22 cellular contexts compared by ENCODE assay signal in genomic region chrX:103776586-103776985, GRCh38. TPM values are rescaled to one million over a fixed set of nuclear protein-coding genes. Genes with fewer than 3 reads are reported as not detected.
DNase-seq lines count a peak whose midpoint lies in the region; ATAC-seq and TF ChIP-seq lines count a peak whose summit lies in the region.
"Had no signal": no experiment of that assay in that cellular context is flagged by ENCODE, and none has a peak within 500 bp of the region (broad histone marks: within the 10 kb centered on the region; RNA-seq: fewer than 3 reads in every experiment).

TSS of gene PLP1 (plus strand) at chrX:103776840. CDS start at chrX:103776996, 156 bp downstream.

- H3K27me3 Mint-ChIP-seq in brain = no peaks in the 10 kb centered on the region

- TF ChIP-seq CTCF in brain (conservative IDR thresholded peaks at IDR 0.05) = no peak
- TF ChIP-seq CTCF in omental fat pad (IDR thresholded peaks at IDR 0.05) = no peak
- no peak for TF ChIP-seq CTCF in ascending aorta (IDR thresholded peaks at IDR 0.05)

- H3K27ac Mint-ChIP-seq in brain = peak within 1 kb of the TSS; percentile 77 to 90 (median 81)

- H3K27me3 ChIP-seq in H7 (ENCODE audit: control insufficient read depth, insufficient read depth, low read length) (no peaks in the 10 kb centered on the region; the same call in 1 of the 2 replicates), ascending aorta (no peaks in the 10 kb centered on the region)
- H3K27me3 ChIP-seq: right lobe of liver had no signal

- H3K27ac ChIP-seq in ascending aorta = no peak within 1 kb of the TSS
- H3K27ac ChIP-seq: coronary artery, epithelial cell of prostate, gastrocnemius medialis, right lobe of liver, SK-N-MC had no signal

- H3K9me3 ChIP-seq in ascending aorta = no peaks in the 10 kb centered on the region
- H3K9me3 ChIP-seq: gastrocnemius medialis, right lobe of liver had no signal

- peak within 1 kb of the TSS; percentile 56 to 80 (median 64) for H3K4me3 Mint-ChIP-seq in brain

- H3K4me1 Mint-ChIP-seq in brain = peaks cover 65% of the 10 kb centered on the region

- H3K36me3 Mint-ChIP-seq in brain = no peaks in the 10 kb centered on the region

- H3K36me3 ChIP-seq in H7 (replicated peaks; ENCODE audit: control insufficient read depth, insufficient read depth, low read length) = peaks cover 53% of the 10 kb centered on the region
- no peaks in the 10 kb centered on the region for H3K36me3 ChIP-seq in ascending aorta
- H3K36me3 ChIP-seq: gastrocnemius medialis, right lobe of liver had no signal

- peak; percentile 47 for ATAC-seq in sciatic nerve
- ATAC-seq in omental fat pad (ENCODE audit: low FRiP score) = no peak
- ATAC-seq: gastrocnemius medialis, right lobe of liver had no signal

- no peaks in the 10 kb centered on the region for H3K4me1 ChIP-seq in ascending aorta
- H3K4me1 ChIP-seq: gastrocnemius medialis, right lobe of liver had no signal

- no peaks in the 10 kb centered on the region for H3K9me3 Mint-ChIP-seq in brain

- DNase-seq in H7 (no peak), inferior parietal cortex (ENCODE audit: extremely low spot score) (peak; percentile 51), sciatic nerve (ENCODE audit: low spot score) (no peak), NCI-H187 (lab: John Stamatoyannopoulos, UW) (no peak), omental fat pad (ENCODE audit: low spot score) (no peak), ascending aorta (ENCODE audit: low spot score in 2 of 2) (no peak), SIG-M5 (lab: John Stamatoyannopoulos, UW) (no peak)
- DNase-seq: activated CD4-positive, CD25-positive, alpha-beta regulatory T cell treated with anti-CD3 and anti-CD28 coated beads, Interleukin-2, amount 50 U/mL, for 72 hours; activated CD8-positive, alpha-beta memory T cell treated with anti-CD3 and anti-CD28 coated beads, Interleukin-2, amount 50 U/mL, for 4 hours; COR-L47; gastrocnemius medialis; NCI-H2081 treated with DMSO at 0.1 percent for 48 hours; NCI-H526 treated with DMSO at 0.1 percent for 48 hours; right lobe of liver; stimulated activated CD4-positive, alpha-beta T cell treated with anti-CD3 and anti-CD28 coated beads, Interleukin-1b, Interleukin-23, amount 100 ng/mL, for 48 hours; T1000 had no signal

- intact Hi-C loops in sciatic nerve (cut with DNase I) = no loop called here
- intact Hi-C loops in ascending aorta (cut with DNase I) = no loop called here

- H3K4me3 ChIP-seq in H7 (ENCODE audit: insufficient read depth, low read depth, low read length) (no peak within 1 kb of the TSS; the same call in 1 of the 2 replicates), ascending aorta (no peak within 1 kb of the TSS)
- H3K4me3 ChIP-seq: coronary artery, gastrocnemius medialis, right lobe of liver, SK-N-MC had no signal

RNA-seq across cellular contexts. Expression of gene PLP1, which starts in this region (rescaled TPM):
- 59.4 and 60.7 TPM in 2 replicates for total RNA-seq in H7 (2014; rRNA removed; shearing (Covaris generic))
- polyA plus RNA-seq in brain (ENCODE audit: insufficient read depth, low read depth, low replicate concordance) = 1,325 TPM
- total RNA-seq in sciatic nerve = 637 TPM
- total RNA-seq in omental fat pad = 10 to 100 TPM in 1 of 4 donors, 1 to 10 TPM in 1, under 1 TPM in 2; 0.38 to 18.8 (median 1.4) TPM
- 5.9 TPM for total RNA-seq in ascending aorta
- total RNA-seq: G401, lung microvascular endothelial cell had no signal

Comparison
In these comparisons a context has a peak if more than half of its experiments do, and no peak if none do; other contexts are left out.
1. RNA of gene PLP1 (total RNA-seq): 637 TPM in sciatic nerve (single experiment); 59.4 to 60.7 TPM in H7, 5.9 TPM in ascending aorta (single experiment) and 0.38 to 18.8 TPM in omental fat pad; every median in the first group is over 10 times any median in the second.